Comparison of ENCODE assay signal across 10 cellular contexts in the genomic region with DNA sequence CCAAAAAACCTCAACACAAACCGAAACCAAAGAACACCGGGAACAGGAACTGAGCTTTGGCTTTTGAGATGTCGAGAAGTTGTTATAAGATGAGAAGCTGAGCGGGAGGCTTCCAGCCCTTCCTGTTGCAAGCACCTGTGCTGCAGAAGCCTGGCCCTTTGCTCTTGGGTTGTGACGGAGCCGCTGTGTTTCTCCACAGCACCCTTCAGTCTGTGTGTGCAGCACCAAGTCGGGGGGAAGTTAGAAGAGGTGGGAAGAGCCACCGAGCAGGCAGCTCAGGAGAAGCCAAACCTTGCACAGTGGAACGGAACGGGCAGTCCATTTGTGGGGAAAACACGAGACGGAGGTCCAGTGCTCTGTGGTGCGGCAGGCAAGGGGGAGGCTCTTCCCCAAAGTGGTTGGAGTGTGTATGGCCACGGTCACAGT.
DNase-seq lines count a peak whose midpoint lies in the region; ATAC-seq and TF ChIP-seq lines count a peak whose summit lies in the region.
"Had no signal": no experiment of that assay in that cellular context is flagged by ENCODE, and none has a peak within 500 bp of the region (broad histone marks: within the 10 kb centered on the region; RNA-seq: fewer than 3 reads in every experiment).

No MANE protein-coding gene starts in this region.

- ATAC-seq in sciatic nerve (peak; percentile 20), GM21526 (IDR thresholded peaks at IDR 0.05; ENCODE audit: low FRiP score, unreplicated experiment) (no peak)

- H3K27ac Mint-ChIP-seq in activated naive CD8-positive, alpha-beta T cell = peak overlapping the region; percentile 46
- H3K27ac Mint-ChIP-seq in nephron progenitor cell = no peak overlapping the region

- no peaks in the 10 kb centered on the region for H3K9me3 Mint-ChIP-seq in activated naive CD8-positive, alpha-beta T cell (ENCODE audit: low read depth)
- no peaks in the 10 kb centered on the region for H3K9me3 Mint-ChIP-seq in nephron progenitor cell

- TF ChIP-seq CTCF in nephron progenitor cell (IDR thresholded peaks at IDR 0.05) (no peak), dorsolateral prefrontal cortex (IDR thresholded peaks at IDR 0.05 in 54 of 56, conservative IDR thresholded peaks at IDR 0.05 in 2 of 56; ENCODE audit: low read depth in 1 of 56, partially characterized antibody in 56 of 56) (no peak)

- peak overlapping the region in 4 of 59 donors; percentile 2 to 17 (median 12) for H3K4me3 ChIP-seq in dorsolateral prefrontal cortex
- H3K4me3 ChIP-seq: ovary had no signal

- H3K36me3 Mint-ChIP-seq in activated naive CD8-positive, alpha-beta T cell = no peaks in the 10 kb centered on the region
- H3K36me3 Mint-ChIP-seq in nephron progenitor cell (ENCODE audit: low read depth) = peaks cover 15% of the 10 kb centered on the region

- intact Hi-C loops in sciatic nerve (cut with DNase I) (no loop called here), dorsolateral prefrontal cortex (cut with DNase I) (no loop called here)

- H3K27ac ChIP-seq in dorsolateral prefrontal cortex = no peak overlapping the region
- H3K27ac ChIP-seq: ovary had no signal

- H3K4me3 Mint-ChIP-seq in activated naive CD8-positive, alpha-beta T cell = peak overlapping the region; percentile 88
- no peak overlapping the region for H3K4me3 Mint-ChIP-seq in nephron progenitor cell

- peaks cover 1% of the 10 kb centered on the region for H3K27me3 Mint-ChIP-seq in activated naive CD8-positive, alpha-beta T cell
- H3K27me3 Mint-ChIP-seq in nephron progenitor cell (ENCODE audit: low read depth, poor library complexity) = peaks cover 8% of the 10 kb centered on the region

- H3K4me1 Mint-ChIP-seq in activated naive CD8-positive, alpha-beta T cell (ENCODE audit: low read depth) = peaks cover 23% of the 10 kb centered on the region
- peaks cover 3% of the 10 kb centered on the region for H3K4me1 Mint-ChIP-seq in nephron progenitor cell

- DNase-seq in GDM1 (lab: John Stamatoyannopoulos, UW) (peak; percentile 17), NCI-H526 treated with DMSO at 0.1 percent for 48 hours (lab: John Stamatoyannopoulos, UW) (peak; percentile 11), sciatic nerve (ENCODE audit: low spot score) (no peak), nephron progenitor cell (no peak), dorsolateral prefrontal cortex (no peak), hypothalamus (lab: John Stamatoyannopoulos, UW) (no peak)
- DNase-seq: NCI-H2081, ovary had no signal

- H3K27me3 ChIP-seq in dorsolateral prefrontal cortex = no peaks in the 10 kb centered on the region
- H3K27me3 ChIP-seq: ovary had no signal

Comparison
In these comparisons a context has a peak if more than half of its experiments do, and no peak if none do; other contexts are left out.
1. DNase-seq: peak in GDM1 (single experiment) and NCI-H526 treated with DMSO at 0.1 percent for 48 hours (single experiment); none in sciatic nerve (single experiment), nephron progenitor cell (single experiment), dorsolateral prefrontal cortex (0 of 10) and hypothalamus (0 of 51).